Comparison of ENCODE assay signal across 19 cellular contexts in genomic region chr22:44486538-44486937, GRCh38. TPM values are rescaled to one million over a fixed set of nuclear protein-coding genes. Genes with fewer than 3 reads are reported as not detected.
DNase-seq lines count a peak whose midpoint lies in the region; ATAC-seq and TF ChIP-seq lines count a peak whose summit lies in the region.
"Had no signal": no experiment of that assay in that cellular context is flagged by ENCODE, and none has a peak within 500 bp of the region (broad histone marks: within the 10 kb centered on the region; RNA-seq: fewer than 3 reads in every experiment).

No MANE protein-coding gene starts in this region.

- 68 to 80% (median 69%) methylated on average over 6 of the region's 6 CpGs for WGBS in spleen, 5 donors

- H3K4me1 ChIP-seq in osteoblast (ENCODE audit: insufficient read depth, low read length) (peaks cover 10% of the 10 kb centered on the region), spleen (peaks cover 0 to under 1% (median under 1%) of the 10 kb centered on the region in 6 donors)
- H3K4me1 ChIP-seq: prostate gland had no signal

- intact Hi-C loops in spleen (cut with DNase I; ENCODE audit: low total_unique reads) = no loop called here

- H3K9me3 ChIP-seq in osteoblast (ENCODE audit: low read depth, low read length) (no peaks in the 10 kb centered on the region), spleen (no peaks in the 10 kb centered on the region)
- H3K9me3 ChIP-seq: prostate gland had no signal

- no peaks in the 10 kb centered on the region for H3K36me3 Mint-ChIP-seq in activated naive CD4-positive, alpha-beta T cell treated with anti-CD3 and anti-CD28 coated beads, Interleukin-2, amount 50 U/mL, for 72 hours
- H3K36me3 Mint-ChIP-seq: CD14-positive monocyte had no signal

- peak overlapping the region in 1 of 2 donors; percentile 50 for H3K27ac Mint-ChIP-seq in activated naive CD4-positive, alpha-beta T cell treated with anti-CD3 and anti-CD28 coated beads, Interleukin-2, amount 50 U/mL, for 72 hours
- H3K27ac Mint-ChIP-seq: CD14-positive monocyte, memory B cell, nephron had no signal

- TF ChIP-seq CTCF in osteoblast (IDR thresholded peaks at IDR 0.05; ENCODE audit: extremely low read depth, low read depth, low read length) (no peak), spleen (IDR thresholded peaks at IDR 0.05 in 8 of 11, conservative IDR thresholded peaks at IDR 0.05 in 3 of 11) (no peak)

- no peak overlapping the region for H3K27ac ChIP-seq in osteoblast (ENCODE audit: low read depth, low read length)
- no peak overlapping the region for H3K27ac ChIP-seq in spleen
- H3K27ac ChIP-seq: prostate gland had no signal

- H3K36me3 ChIP-seq in osteoblast (ENCODE audit: insufficient read depth, low read length) (peaks cover 2% of the 10 kb centered on the region), spleen (peaks cover 0 to 7% (median 0%) of the 10 kb centered on the region in 6 donors)
- H3K36me3 ChIP-seq: prostate gland had no signal

- H3K27me3 ChIP-seq in osteoblast (ENCODE audit: insufficient read depth, low read length) (no peaks in the 10 kb centered on the region), spleen (replicated peaks in 1 of 7) (no peaks in the 10 kb centered on the region)

- no peak overlapping the region for H3K4me2 ChIP-seq in osteoblast (ENCODE audit: insufficient read depth, low read length)

- no peaks in the 10 kb centered on the region for H3K9me3 Mint-ChIP-seq in activated naive CD4-positive, alpha-beta T cell treated with anti-CD3 and anti-CD28 coated beads, Interleukin-2, amount 50 U/mL, for 72 hours
- H3K9me3 Mint-ChIP-seq: CD14-positive monocyte had no signal

- no peak for ATAC-seq in activated naive CD4-positive, alpha-beta T cell treated with anti-CD3 and anti-CD28 coated beads, Interleukin-2, amount 50 U/mL, for 72 hours
- ATAC-seq in HG03159 (IDR thresholded peaks at IDR 0.05; ENCODE audit: unreplicated experiment) = no peak

- peak; percentile 30 for DNase-seq in ELF-1 (ENCODE audit: low read depth, low spot score)
- DNase-seq in NCI-H226 = peak; percentile 44
- peak; percentile 49 for DNase-seq in glomerular visceral epithelial cell (ENCODE audit: extremely low spot score)
- peak; percentile 87 for DNase-seq in osteoblast (ENCODE audit: insufficient read length, low spot score, missing footprints)
- no peak for DNase-seq in activated naive CD4-positive, alpha-beta T cell treated with anti-CD3 and anti-CD28 coated beads, Interleukin-2, amount 50 U/mL, for 72 hours (ENCODE audit: low spot score in 2 of 2)
- no peak for DNase-seq in spleen
- DNase-seq: activated CD4-positive, alpha-beta T cell treated with anti-CD3 and anti-CD28 coated beads for 1 hour; activated gamma-delta T cell; cerebellar nuclear complex; DMS79 treated with DMSO at 0.1 percent for 48 hours; effector CD8-positive, alpha-beta T cell; NCI-H1417; NCI-H748 treated with DMSO at 0.1 percent for 48 hours; T-helper 9 cell had no signal

- H3K79me2 ChIP-seq in osteoblast (ENCODE audit: insufficient read depth, low read length) = no peaks in the 10 kb centered on the region

- no peak for TF ChIP-seq POLR2A in spleen (IDR thresholded peaks at IDR 0.05)

- H2AFZ ChIP-seq in osteoblast (ENCODE audit: low read length) = no peak overlapping the region

- H4K20me1 ChIP-seq in osteoblast (ENCODE audit: insufficient read depth, low read length) = peaks cover 8% of the 10 kb centered on the region

- H3K4me3 ChIP-seq in osteoblast (ENCODE audit: insufficient read depth, low read length) (no peak overlapping the region), spleen (no peak overlapping the region)
- H3K4me3 ChIP-seq: prostate gland had no signal

RNA-seq across cellular contexts. Expression of gene RTL6, which starts 11.5 kb away (rescaled TPM):
- total RNA-seq in osteoblast (26.5 and 30.4 TPM in 2 replicates), spleen (10 to 100 TPM; 12.9 to 20.5 (median 15.7) TPM)
- total RNA-seq in activated naive CD4-positive, alpha-beta T cell treated with anti-CD3 and anti-CD28 coated beads, Interleukin-2, amount 50 U/mL, for 72 hours = 1 to 10 TPM; 6.5 to 8.4 TPM
- polyA plus RNA-seq in spleen = 1 to 10 TPM; 1.9 to 5.8 (median 2.4) TPM

Comparison
In these comparisons a context has a peak if more than half of its experiments do, and no peak if none do; other contexts are left out.
1. DNase-seq: peak in ELF-1 (single experiment), NCI-H226 (single experiment), glomerular visceral epithelial cell (single experiment) and osteoblast (single experiment); none in activated naive CD4-positive, alpha-beta T cell treated with anti-CD3 and anti-CD28 coated beads, Interleukin-2, amount 50 U/mL, for 72 hours (0 of 2) and spleen (single experiment).